In the genomic region with DNA sequence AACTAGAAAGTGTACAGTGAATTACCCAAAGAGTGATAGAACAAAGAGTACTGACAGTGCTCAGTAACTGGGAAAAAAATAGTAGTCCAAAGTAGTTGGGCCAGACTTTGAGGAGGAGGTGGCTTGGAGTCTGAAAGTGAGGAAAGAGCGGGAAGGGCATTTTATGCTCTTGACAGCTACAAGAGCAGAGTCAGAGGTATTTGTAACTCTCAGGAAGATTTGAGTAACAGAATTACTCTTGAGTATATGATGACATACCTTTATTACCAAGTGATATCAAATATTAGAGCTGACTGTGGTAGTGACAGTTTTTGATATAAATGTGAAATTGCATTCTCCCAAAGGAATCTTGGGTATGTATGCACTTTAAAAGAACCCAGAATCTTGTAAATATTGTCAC, we compare ENCODE assay signal across 8 cellular contexts. TPM values are rescaled to one million over a fixed set of nuclear protein-coding genes. Genes with fewer than 3 reads are reported as not detected.
DNase-seq lines count a peak whose midpoint lies in the region; ATAC-seq and TF ChIP-seq lines count a peak whose summit lies in the region.

No MANE protein-coding gene starts in this region.

- peaks cover 65% of the 10 kb centered on the region for H3K79me2 ChIP-seq in GM23338 (replicated peaks; ENCODE audit: insufficient read depth)

- no peak for ATAC-seq in GM23338
- ATAC-seq in activated naive CD8-positive, alpha-beta T cell treated with anti-CD3 and anti-CD28 coated beads, Interleukin-2, amount 50 U/mL, for 24 hours = no peak
- ATAC-seq in HG03175 (IDR thresholded peaks at IDR 0.05; ENCODE audit: unreplicated experiment) = no peak
- no peak for ATAC-seq in GM21737 (IDR thresholded peaks at IDR 0.05; ENCODE audit: unreplicated experiment)

- H3K27ac Mint-ChIP-seq in GM23338 = no peak overlapping the region
- H3K27ac Mint-ChIP-seq in activated naive CD8-positive, alpha-beta T cell treated with anti-CD3 and anti-CD28 coated beads, Interleukin-2, amount 50 U/mL, for 24 hours = no peak overlapping the region

- peaks cover 10% of the 10 kb centered on the region; the same call in 1 of the 2 replicates for H4K20me1 ChIP-seq in GM23338 (replicated peaks; ENCODE audit: insufficient read depth)

- TF ChIP-seq CTCF in 22Rv1 (IDR thresholded peaks at IDR 0.05) = no peak
- no peak for TF ChIP-seq CTCF in GM23338 (conservative IDR thresholded peaks at IDR 0.05; ENCODE audit: low read depth in 2 of 2)

- no peaks in the 10 kb centered on the region for H3K36me3 ChIP-seq in GM23338 (ENCODE audit: insufficient read depth)

- no peak overlapping the region for H2AFZ ChIP-seq in GM23338

- peak overlapping the region; percentile 99 for H3K27ac ChIP-seq in 22Rv1
- no peak overlapping the region for H3K27ac ChIP-seq in GM23338 (ENCODE audit: low read depth)

- H3K9me3 Mint-ChIP-seq in GM23338 = no peaks in the 10 kb centered on the region; the same call in 1 of the 3 replicates
- no peaks in the 10 kb centered on the region for H3K9me3 Mint-ChIP-seq in activated naive CD8-positive, alpha-beta T cell treated with anti-CD3 and anti-CD28 coated beads, Interleukin-2, amount 50 U/mL, for 24 hours

- H3K36me3 Mint-ChIP-seq in GM23338 (ENCODE audit: low read depth) = no peaks in the 10 kb centered on the region
- peaks cover 2% of the 10 kb centered on the region for H3K36me3 Mint-ChIP-seq in activated naive CD8-positive, alpha-beta T cell treated with anti-CD3 and anti-CD28 coated beads, Interleukin-2, amount 50 U/mL, for 24 hours (ENCODE audit: low read depth)

- H3K4me3 Mint-ChIP-seq in GM23338 = peak overlapping the region; percentile 99
- peak overlapping the region; percentile 98 for H3K4me3 Mint-ChIP-seq in activated naive CD8-positive, alpha-beta T cell treated with anti-CD3 and anti-CD28 coated beads, Interleukin-2, amount 50 U/mL, for 24 hours

- H3F3A ChIP-seq in GM23338 (replicated peaks; ENCODE audit: low read depth) = no peaks in the 10 kb centered on the region

- peak overlapping the region; percentile 85 for H3K4me3 ChIP-seq in GM23338

- peak overlapping the region; percentile 83 for H3K4me2 ChIP-seq in GM23338

- DNase-seq in GM23338 (ENCODE audit: low spot score) (no peak), left kidney (ENCODE audit: low read depth, low spot score) (peak; percentile 21), NCI-H1694 (lab: John Stamatoyannopoulos, UW) (no peak)
- no peak for DNase-seq in activated naive CD8-positive, alpha-beta T cell treated with anti-CD3 and anti-CD28 coated beads, Interleukin-2, amount 50 U/mL, for 24 hours
- DNase-seq in effector CD8-positive, alpha-beta T cell (lab: John Stamatoyannopoulos, UW) = no peak

- H3K4me1 ChIP-seq in GM23338 (ENCODE audit: insufficient read depth) = peaks cover 41% of the 10 kb centered on the region

- no peaks in the 10 kb centered on the region for H3K27me3 ChIP-seq in GM23338 (ENCODE audit: insufficient read depth)

- H3K4me1 Mint-ChIP-seq in GM23338 = peaks cover 40% of the 10 kb centered on the region
- peaks cover 67% of the 10 kb centered on the region for H3K4me1 Mint-ChIP-seq in activated naive CD8-positive, alpha-beta T cell treated with anti-CD3 and anti-CD28 coated beads, Interleukin-2, amount 50 U/mL, for 24 hours

- H3K27me3 Mint-ChIP-seq in GM23338 (ENCODE audit: insufficient read depth, low read depth, poor library complexity) = peaks cover 7% of the 10 kb centered on the region
- no peaks in the 10 kb centered on the region for H3K27me3 Mint-ChIP-seq in activated naive CD8-positive, alpha-beta T cell treated with anti-CD3 and anti-CD28 coated beads, Interleukin-2, amount 50 U/mL, for 24 hours

- no peaks in the 10 kb centered on the region for H3K9me2 ChIP-seq in GM23338 (ENCODE audit: insufficient read depth)

TF ChIP-seq in GM23338, 12 proteins besides CTCF, POLR2A, EP300 and RAD21 (continues in another document):
- TF ChIP-seq NANOG (IDR thresholded peaks at IDR 0.05; ENCODE audit: borderline replicate concordance) (no peak), ZNF462 (CRISPR knock-in tag; IDR thresholded peaks at IDR 0.05) (no peak), POLR2AphosphoS5 (IDR thresholded peaks at IDR 0.05; ENCODE audit: low read depth) (no peak), STAT1 (IDR thresholded peaks at IDR 0.05; ENCODE audit: unreplicated experiment) (no peak), ZNF114 (CRISPR knock-in tag; IDR thresholded peaks at IDR 0.05) (no peak)
- TF ChIP-seq, protein P1, sequence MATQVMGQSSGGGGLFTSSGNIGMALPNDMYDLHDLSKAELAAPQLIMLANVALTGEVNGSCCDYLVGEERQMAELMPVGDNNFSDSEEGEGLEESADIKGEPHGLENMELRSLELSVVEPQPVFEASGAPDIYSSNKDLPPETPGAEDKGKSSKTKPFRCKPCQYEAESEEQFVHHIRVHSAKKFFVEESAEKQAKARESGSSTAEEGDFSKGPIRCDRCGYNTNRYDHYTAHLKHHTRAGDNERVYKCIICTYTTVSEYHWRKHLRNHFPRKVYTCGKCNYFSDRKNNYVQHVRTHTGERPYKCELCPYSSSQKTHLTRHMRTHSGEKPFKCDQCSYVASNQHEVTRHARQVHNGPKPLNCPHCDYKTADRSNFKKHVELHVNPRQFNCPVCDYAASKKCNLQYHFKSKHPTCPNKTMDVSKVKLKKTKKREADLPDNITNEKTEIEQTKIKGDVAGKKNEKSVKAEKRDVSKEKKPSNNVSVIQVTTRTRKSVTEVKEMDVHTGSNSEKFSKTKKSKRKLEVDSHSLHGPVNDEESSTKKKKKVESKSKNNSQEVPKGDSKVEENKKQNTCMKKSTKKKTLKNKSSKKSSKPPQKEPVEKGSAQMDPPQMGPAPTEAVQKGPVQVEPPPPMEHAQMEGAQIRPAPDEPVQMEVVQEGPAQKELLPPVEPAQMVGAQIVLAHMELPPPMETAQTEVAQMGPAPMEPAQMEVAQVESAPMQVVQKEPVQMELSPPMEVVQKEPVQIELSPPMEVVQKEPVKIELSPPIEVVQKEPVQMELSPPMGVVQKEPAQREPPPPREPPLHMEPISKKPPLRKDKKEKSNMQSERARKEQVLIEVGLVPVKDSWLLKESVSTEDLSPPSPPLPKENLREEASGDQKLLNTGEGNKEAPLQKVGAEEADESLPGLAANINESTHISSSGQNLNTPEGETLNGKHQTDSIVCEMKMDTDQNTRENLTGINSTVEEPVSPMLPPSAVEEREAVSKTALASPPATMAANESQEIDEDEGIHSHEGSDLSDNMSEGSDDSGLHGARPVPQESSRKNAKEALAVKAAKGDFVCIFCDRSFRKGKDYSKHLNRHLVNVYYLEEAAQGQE (IDR thresholded peaks at IDR 0.05; ENCODE audit: unreplicated experiment) = no peak

RNA-seq across cellular contexts. Expression of gene SLAIN2, which starts 2.2 kb away (rescaled TPM):
- total RNA-seq in GM23338 (2014; rRNA removed; shearing (Covaris generic)) = 27.9 and 33.5 TPM in 2 replicates
- polyA plus RNA-seq in GM23338 (2016; fragmentation: Nextera tagmentation; extraction: Ambion mirVana) = 21.2 and 21.9 TPM in 2 replicates
